Comparison of ENCODE assay signal across 11 cellular contexts in the genomic region with DNA sequence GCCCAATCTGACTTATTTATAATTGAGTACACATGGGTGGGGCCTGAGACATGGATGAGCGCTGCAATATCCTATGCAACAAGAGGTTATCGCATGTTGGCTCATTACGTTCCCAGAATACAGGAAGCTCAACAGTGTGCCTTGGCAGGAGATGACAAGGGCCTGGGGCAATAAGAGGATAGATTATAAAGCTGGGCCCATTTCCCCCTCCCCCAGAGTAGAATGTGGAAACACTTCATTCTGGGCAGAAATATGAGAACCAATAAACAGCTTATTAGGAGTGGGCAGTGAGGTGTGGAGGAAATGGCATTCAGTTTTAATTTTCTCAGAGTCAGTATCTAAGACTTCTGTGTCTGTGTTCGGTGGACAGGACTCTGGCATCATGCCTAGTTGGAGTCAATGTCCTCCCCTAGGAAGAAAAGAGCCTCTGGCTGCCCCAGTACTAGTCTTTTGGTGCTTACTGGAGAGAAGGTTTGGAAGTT.
DNase-seq lines count a peak whose midpoint lies in the region; ATAC-seq and TF ChIP-seq lines count a peak whose summit lies in the region.
"Had no signal": no experiment of that assay in that cellular context is flagged by ENCODE, and none has a peak within 500 bp of the region (broad histone marks: within the 10 kb centered on the region; RNA-seq: fewer than 3 reads in every experiment).

No MANE protein-coding gene starts in this region.

- TF ChIP-seq CTCF in foreskin fibroblast (IDR thresholded peaks at IDR 0.05; ENCODE audit: low read depth, low read length): no peak

- peak overlapping the region; percentile 42; the same call in 1 of the 2 replicates for H3K27ac ChIP-seq in SK-N-MC
- H3K27ac ChIP-seq: tibial artery had no signal

- intact Hi-C loops in Right ventricle myocardium inferior (cut with DNase I): loop anchor here (5.0 kb wide), 2 partner anchors 93 to 183 kb away; a partner anchor contains a TSS
- intact Hi-C loops in cardiac septum (cut with DNase I): loop anchor here (5.0 kb wide), 1 partner anchor 93 kb away; a partner anchor contains a TSS

- DNase-seq in Right ventricle myocardium inferior (ENCODE audit: missing footprints) (no peak), cardiac septum (ENCODE audit: low spot score) (no peak), SK-N-MC (ENCODE audit: low read depth, low spot score) (peak; percentile 26), foreskin fibroblast (peak; percentile 13 to 77)
- no peak for DNase-seq in effector CD4-positive, alpha-beta T cell
- DNase-seq in stimulated activated CD4-positive, alpha-beta T cell treated with anti-CD3 and anti-CD28 coated beads, Interleukin-4, amount 100 ng/mL, for 24 hours: no peak
- DNase-seq in activated CD8-positive, alpha-beta memory T cell treated with anti-CD3 and anti-CD28 coated beads, Interleukin-2, amount 50 U/mL, for 48 hours: no peak
- DNase-seq: H7, tibial artery had no signal

- no peak overlapping the region for H3K9ac ChIP-seq in SK-N-MC (ENCODE audit: insufficient read length)

- peaks cover 19% of the 10 kb centered on the region for H3K36me3 ChIP-seq in SK-N-MC (ENCODE audit: insufficient read depth, low read length)

- ATAC-seq in Right ventricle myocardium inferior: peak; percentile 15
- ATAC-seq in GM18520 (IDR thresholded peaks at IDR 0.05; ENCODE audit: unreplicated experiment): no peak
- ATAC-seq: Panc1 had no signal

- H3K4me3 ChIP-seq in SK-N-MC (no peak overlapping the region), foreskin fibroblast (ENCODE audit: low read depth in 1 of 2, low read length in 2 of 2) (no peak overlapping the region)
- H3K4me3 ChIP-seq: tibial artery had no signal

- H3K9me3 ChIP-seq in SK-N-MC (ENCODE audit: low read depth, low read length): no peaks in the 10 kb centered on the region
- H3K9me3 ChIP-seq: tibial artery had no signal

Comparison
In these comparisons a context has a peak if more than half of its experiments do, and no peak if none do; other contexts are left out.
1. DNase-seq: peak in SK-N-MC (single experiment) and foreskin fibroblast (2 of 2); none in Right ventricle myocardium inferior (single experiment), cardiac septum (single experiment), effector CD4-positive, alpha-beta T cell (single experiment), stimulated activated CD4-positive, alpha-beta T cell treated with anti-CD3 and anti-CD28 coated beads, Interleukin-4, amount 100 ng/mL, for 24 hours (single experiment) and activated CD8-positive, alpha-beta memory T cell treated with anti-CD3 and anti-CD28 coated beads, Interleukin-2, amount 50 U/mL, for 48 hours (single experiment).